Comparison of ENCODE assay signal across 9 cellular contexts in the genomic region with DNA sequence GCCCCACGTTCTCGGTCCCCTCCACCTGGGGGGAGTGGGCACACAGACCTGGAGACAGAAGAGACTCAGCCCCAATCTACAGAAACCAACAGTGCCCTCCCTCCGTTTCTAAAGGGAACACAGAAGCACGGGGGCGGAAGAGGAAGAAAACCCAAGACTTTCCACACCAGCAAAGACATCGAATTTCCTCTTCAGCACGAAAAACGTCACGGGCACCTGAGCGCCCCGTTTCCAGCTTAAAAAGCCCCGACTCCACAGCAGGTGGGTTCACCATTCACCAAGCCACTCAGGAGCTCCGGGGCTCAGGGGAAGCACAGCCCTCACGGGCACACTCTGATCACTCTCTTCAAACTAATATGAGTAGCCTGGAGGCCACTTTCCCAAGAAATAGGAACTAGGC. TPM values are rescaled to one million over a fixed set of nuclear protein-coding genes. Genes with fewer than 3 reads are reported as not detected.
DNase-seq lines count a peak whose midpoint lies in the region; ATAC-seq and TF ChIP-seq lines count a peak whose summit lies in the region.
"Had no signal": no experiment of that assay in that cellular context is flagged by ENCODE, and none has a peak within 500 bp of the region (broad histone marks: within the 10 kb centered on the region; RNA-seq: fewer than 3 reads in every experiment).

No MANE protein-coding gene starts in this region.

- H3K27me3 Mint-ChIP-seq in activated naive CD4-positive, alpha-beta T cell treated with anti-CD3 and anti-CD28 coated beads for 36 hours (ENCODE audit: low read depth): no peaks in the 10 kb centered on the region
- no peaks in the 10 kb centered on the region for H3K27me3 Mint-ChIP-seq in activated naive CD8-positive, alpha-beta T cell treated with anti-CD3 and anti-CD28 coated beads, Interleukin-2, amount 10 ng/mL, durations not matched to agents 7 days and 5 days
- no peaks in the 10 kb centered on the region for H3K27me3 Mint-ChIP-seq in Caco-2 (ENCODE audit: insufficient read depth, unreplicated experiment)

- H3K36me3 Mint-ChIP-seq in activated naive CD4-positive, alpha-beta T cell treated with anti-CD3 and anti-CD28 coated beads for 36 hours (ENCODE audit: low read depth): peaks cover 8% of the 10 kb centered on the region
- H3K36me3 Mint-ChIP-seq in activated naive CD8-positive, alpha-beta T cell treated with anti-CD3 and anti-CD28 coated beads, Interleukin-2, amount 10 ng/mL, durations not matched to agents 7 days and 5 days: peaks cover 6% of the 10 kb centered on the region
- peaks cover 34% of the 10 kb centered on the region for H3K36me3 Mint-ChIP-seq in Caco-2 (ENCODE audit: insufficient read depth, unreplicated experiment)

- H3K4me1 Mint-ChIP-seq in activated naive CD4-positive, alpha-beta T cell treated with anti-CD3 and anti-CD28 coated beads for 36 hours (ENCODE audit: low read depth): peaks cover 9% of the 10 kb centered on the region
- H3K4me1 Mint-ChIP-seq in activated naive CD8-positive, alpha-beta T cell treated with anti-CD3 and anti-CD28 coated beads, Interleukin-2, amount 10 ng/mL, durations not matched to agents 7 days and 5 days: peaks cover 6% of the 10 kb centered on the region
- no peaks in the 10 kb centered on the region for H3K4me1 Mint-ChIP-seq in Caco-2 (ENCODE audit: low read depth, unreplicated experiment)

- ATAC-seq in activated naive CD8-positive, alpha-beta T cell treated with anti-CD3 and anti-CD28 coated beads, Interleukin-2, amount 10 ng/mL, durations not matched to agents 7 days and 5 days (ENCODE audit: low read depth): peak; percentile 59
- no peak for ATAC-seq in GM19452 (IDR thresholded peaks at IDR 0.05; ENCODE audit: unreplicated experiment)

- H3K36me3 ChIP-seq in spleen (peaks cover 0 to 100% (median 52%) of the 10 kb centered on the region in 6 donors), Caco-2 (ENCODE audit: control insufficient read depth, insufficient read depth, low read length) (0 out of 2 replicates have a peak, but pooled peaks cover 1% of the 10 kb centered on the region)

- BruUV-seq in Caco-2 (replicated peaks; lab: Mats Ljungman, UMichigan): no TSS peak

- peak overlapping the region; percentile 6 for H3K4me3 Mint-ChIP-seq in activated naive CD4-positive, alpha-beta T cell treated with anti-CD3 and anti-CD28 coated beads for 36 hours
- peak overlapping the region; percentile 65 for H3K4me3 Mint-ChIP-seq in activated naive CD8-positive, alpha-beta T cell treated with anti-CD3 and anti-CD28 coated beads, Interleukin-2, amount 10 ng/mL, durations not matched to agents 7 days and 5 days
- no peak overlapping the region for H3K4me3 Mint-ChIP-seq in Caco-2 (ENCODE audit: unreplicated experiment)

- TF ChIP-seq POLR2A in spleen (IDR thresholded peaks at IDR 0.05): no peak

- WGBS in spleen, 5 donors: 34 to 54% (median 38%) methylated on average over 12 to 14 of the region's 14 CpGs

- peak; percentile 38 for DNase-seq in activated naive CD4-positive, alpha-beta T cell treated with anti-CD3 and anti-CD28 coated beads for 36 hours
- DNase-seq in activated naive CD4-positive, alpha-beta T cell treated with Interleukin-2 at 50 U/mL for 16 hours: no peak
- DNase-seq in NAMALWA (ENCODE audit: low spot score) (peak; percentile 68), spleen (peak; percentile 82), Caco-2 (no peak), kidney tubule cell (ENCODE audit: low spot score) (no peak)
- no peak for DNase-seq in activated naive CD8-positive, alpha-beta T cell treated with anti-CD3 and anti-CD28 coated beads, Interleukin-2, amount 10 ng/mL, durations not matched to agents 7 days and 5 days
- DNase-seq: activated gamma-delta T cell had no signal

- peak overlapping the region in 1 of 8 donors; percentile 43 for H3K4me3 ChIP-seq in spleen
- H3K4me3 ChIP-seq in Caco-2 (ENCODE audit: low read depth, low read length): no peak overlapping the region

- H3K9me3 ChIP-seq in spleen: no peaks in the 10 kb centered on the region
- no peaks in the 10 kb centered on the region for H3K9me3 ChIP-seq in Caco-2

- CTCF ChIA-PET in activated naive CD4-positive, alpha-beta T cell treated with anti-CD3 and anti-CD28 coated beads for 36 hours (lab: Charles Lee): interaction anchor here (1.0 kb wide), 1 partner anchor 170 kb away, joined by 3 read pairs; no protein-coding TSS in a partner anchor
- CTCF ChIA-PET in Caco-2 (lab: Charles Lee): interaction anchor here (0.7 kb wide), 1 partner anchor 24 kb away, joined by 4 read pairs; no protein-coding TSS in a partner anchor

- H3K4me1 ChIP-seq in spleen: peaks cover 11 to 42% (median 28%) of the 10 kb centered on the region in 6 donors
- no peaks in the 10 kb centered on the region for H3K4me1 ChIP-seq in Caco-2

- H3K27ac ChIP-seq in spleen: peak overlapping the region; percentile 68 to 87 (median 76)

- TF ChIP-seq CTCF in spleen (IDR thresholded peaks at IDR 0.05 in 8 of 11, conservative IDR thresholded peaks at IDR 0.05 in 3 of 11): no peak
- TF ChIP-seq CTCF in Caco-2 (IDR thresholded peaks at IDR 0.05; ENCODE audit: insufficient read depth in 1 of 2, low read depth in 1 of 2, low read length in 1 of 2, severe bottlenecking in 1 of 2, unreplicated experiment in 1 of 2): no peak

- H3K27ac Mint-ChIP-seq in activated naive CD4-positive, alpha-beta T cell treated with anti-CD3 and anti-CD28 coated beads for 36 hours: peak overlapping the region; percentile 47
- peak overlapping the region; percentile 89 for H3K27ac Mint-ChIP-seq in activated naive CD8-positive, alpha-beta T cell treated with anti-CD3 and anti-CD28 coated beads, Interleukin-2, amount 10 ng/mL, durations not matched to agents 7 days and 5 days
- H3K27ac Mint-ChIP-seq in Caco-2 (ENCODE audit: unreplicated experiment): no peak overlapping the region

- no peaks in the 10 kb centered on the region for H3K27me3 ChIP-seq in spleen (replicated peaks in 1 of 7)
- no peaks in the 10 kb centered on the region for H3K27me3 ChIP-seq in Caco-2 (replicated peaks; ENCODE audit: control insufficient read depth, insufficient read depth, low read length)

- intact Hi-C loops in activated naive CD4-positive, alpha-beta T cell treated with anti-CD3 and anti-CD28 coated beads for 36 hours (cut with micrococcal nuclease): no loop called here
- intact Hi-C loops in spleen (cut with DNase I; ENCODE audit: low total_unique reads): no loop called here
- intact Hi-C loops in Caco-2 (cut with micrococcal nuclease; ENCODE audit: unreplicated experiment): no loop called here

- H3K9me3 Mint-ChIP-seq in activated naive CD4-positive, alpha-beta T cell treated with anti-CD3 and anti-CD28 coated beads for 36 hours: no peaks in the 10 kb centered on the region
- H3K9me3 Mint-ChIP-seq in activated naive CD8-positive, alpha-beta T cell treated with anti-CD3 and anti-CD28 coated beads, Interleukin-2, amount 10 ng/mL, durations not matched to agents 7 days and 5 days: no peaks in the 10 kb centered on the region
- no peaks in the 10 kb centered on the region for H3K9me3 Mint-ChIP-seq in Caco-2 (ENCODE audit: unreplicated experiment)

- POLR2A ChIA-PET in activated naive CD8-positive, alpha-beta T cell treated with anti-CD3 and anti-CD28 coated beads, Interleukin-2, amount 10 ng/mL, durations not matched to agents 7 days and 5 days (lab: Charles Lee): no interaction called here
- POLR2A ChIA-PET in Caco-2 (lab: Charles Lee): no interaction called here

RNA-seq across cellular contexts. Expression of gene NUDT1, which starts 19.6 kb away (rescaled TPM):
- total RNA-seq in activated naive CD4-positive, alpha-beta T cell treated with anti-CD3 and anti-CD28 coated beads for 36 hours: 100 to 1,000 TPM; 115 to 118 TPM
- total RNA-seq in activated naive CD8-positive, alpha-beta T cell treated with anti-CD3 and anti-CD28 coated beads, Interleukin-2, amount 10 ng/mL, durations not matched to agents 7 days and 5 days: 10 to 100 TPM; 92.2 to 95.8 TPM
- total RNA-seq in spleen (10 to 100 TPM; 13.7 to 29.4 (median 20.4) TPM), Caco-2 (2022) (41.5 and 42.8 TPM in 2 replicates)
- polyA plus RNA-seq in spleen: 10 to 100 TPM; 38.2 to 69.3 (median 42.4) TPM

RNA-seq across cellular contexts. Expression of gene MRM2, which starts 19.6 kb away (rescaled TPM):
- total RNA-seq in activated naive CD4-positive, alpha-beta T cell treated with anti-CD3 and anti-CD28 coated beads for 36 hours: 10 to 100 TPM; 21.0 to 24.0 TPM
- total RNA-seq in activated naive CD8-positive, alpha-beta T cell treated with anti-CD3 and anti-CD28 coated beads, Interleukin-2, amount 10 ng/mL, durations not matched to agents 7 days and 5 days: 10 to 100 TPM; 27.4 to 29.3 TPM
- total RNA-seq in spleen (10 to 100 TPM; 19.0 to 24.7 (median 23.3) TPM), Caco-2 (2022) (48.8 and 49.3 TPM in 2 replicates)
- polyA plus RNA-seq in spleen: 10 to 100 TPM; 24.1 to 35.8 (median 27.2) TPM

RNA-seq across cellular contexts. Expression of gene MAD1L1, which starts 28.9 kb away (rescaled TPM):
- 10 to 100 TPM; 37.5 to 40.2 TPM for total RNA-seq in activated naive CD4-positive, alpha-beta T cell treated with anti-CD3 and anti-CD28 coated beads for 36 hours
- 10 to 100 TPM; 72.7 to 82.6 TPM for total RNA-seq in activated naive CD8-positive, alpha-beta T cell treated with anti-CD3 and anti-CD28 coated beads, Interleukin-2, amount 10 ng/mL, durations not matched to agents 7 days and 5 days
- 100 to 1,000 TPM in 1 of 7 donors, 10 to 100 TPM in 6; 47.3 to 104 (median 62.0) TPM for total RNA-seq in spleen
- 100 to 1,000 TPM in 1 of 3 donors, 10 to 100 TPM in 2; 48.8 to 118 (median 75.0) TPM for polyA plus RNA-seq in spleen
- total RNA-seq in Caco-2 (2022): 58.6 and 65.8 TPM in 2 replicates

RNA-seq across cellular contexts. Expression of gene SNX8, which starts 52.6 kb away (rescaled TPM):
- total RNA-seq in activated naive CD4-positive, alpha-beta T cell treated with anti-CD3 and anti-CD28 coated beads for 36 hours: 10 to 100 TPM; 28.7 to 29.6 TPM
- total RNA-seq in activated naive CD8-positive, alpha-beta T cell treated with anti-CD3 and anti-CD28 coated beads, Interleukin-2, amount 10 ng/mL, durations not matched to agents 7 days and 5 days: 10 to 100 TPM; 18.6 to 22.1 TPM
- 100 to 1,000 TPM in 2 of 7 donors, 10 to 100 TPM in 5; 74.0 to 196 (median 93.6) TPM for total RNA-seq in spleen
- polyA plus RNA-seq in spleen: 10 to 100 TPM; 48.8 to 63.8 (median 52.1) TPM
- 82.0 and 86.6 TPM in 2 replicates for total RNA-seq in Caco-2 (2022)

Comparison
In these comparisons a context has a peak if more than half of its experiments do, and no peak if none do; other contexts are left out.
1. DNase-seq: peak in activated naive CD4-positive, alpha-beta T cell treated with anti-CD3 and anti-CD28 coated beads for 36 hours (single experiment), NAMALWA (single experiment) and spleen (single experiment); none in activated naive CD4-positive, alpha-beta T cell treated with Interleukin-2 at 50 U/mL for 16 hours (single experiment), activated naive CD8-positive, alpha-beta T cell treated with anti-CD3 and anti-CD28 coated beads, Interleukin-2, amount 10 ng/mL, durations not matched to agents 7 days and 5 days (single experiment), Caco-2 (0 of 2) and kidney tubule cell (single experiment).